ENCODE assay signal across 8 cellular contexts in genomic region chr3:184315506-184315867, GRCh38. TPM values are rescaled to one million over a fixed set of nuclear protein-coding genes. Genes with fewer than 3 reads are reported as not detected.
A peak's percentile ranks its signal among the peaks of the same experiment; 100 is the strongest.
DNase-seq lines count a peak whose midpoint lies in the region; ATAC-seq, FAIRE-seq and TF ChIP-seq lines count a peak whose summit lies in the region.

No MANE protein-coding gene starts in this region.

- no peak overlapping the region for H4K91ac ChIP-seq in H1 (replicated peaks; ENCODE audit: insufficient read length, low read length)

- peak overlapping the region; percentile 46 for H3K56ac ChIP-seq in H1 (replicated peaks; ENCODE audit: insufficient read length, low read depth, low read length)

- no peak for ATAC-seq in heart left ventricle
- no peak for ATAC-seq in left ventricle myocardium superior

- POLR2A ChIA-PET in H1 (lab: Charles Lee; ENCODE audit: partially characterized antibody) = interaction anchor here (0.6 to 12.3 kb wide), 20 partner anchors 10 to 431 kb away, joined by 3 to 148 read pairs (median 4); partner anchors contain the start of genes CLCN2, EIF2B5, FAM131A and PARL

- H3K4me1 ChIP-seq in heart left ventricle (peaks cover 4 to 54% (median 49%) of the 10 kb centered on the region in 12 donors), NT2/D1 (ENCODE audit: insufficient read depth, insufficient read length) (peaks cover 21% of the 10 kb centered on the region), H1 (replicated peaks in 1 of 4; ENCODE audit: control insufficient read depth in 3 of 4, insufficient read depth in 4 of 4, low read length in 3 of 4) (peaks cover 3 to 9% (median 6%) of the 10 kb centered on the region in 4 experiments), neutrophil (ENCODE audit: control insufficient read depth in 1 of 2, insufficient read depth in 1 of 2, low read depth in 1 of 2, low read length in 1 of 2) (peaks cover 23 to 34% of the 10 kb centered on the region in 2 experiments)

- H3K27ac ChIP-seq in heart left ventricle (peak overlapping the region; percentile 89 to 99 (median 96)), H1 (ENCODE audit: low read depth, low read length) (peak overlapping the region; percentile 82), neutrophil (peak overlapping the region; percentile 92)

- no peak overlapping the region for H3K23ac ChIP-seq in H1 (ENCODE audit: insufficient read length)

- H3K18ac ChIP-seq in H1 (ENCODE audit: extremely low read depth, low read length) = peak overlapping the region; percentile 19; the same call in 1 of the 2 replicates

- H2BK20ac ChIP-seq in H1 (ENCODE audit: low read length) = no peak overlapping the region

- H3K23me2 ChIP-seq in H1 (ENCODE audit: low read depth, low read length) = no peaks in the 10 kb centered on the region; the same call in 1 of the 2 replicates

- no peak for TF ChIP-seq EP300 in H1 (IDR thresholded peaks at IDR 0.05; ENCODE audit: borderline replicate concordance in 1 of 2, low read depth in 2 of 2, low read length in 2 of 2)

- DNase-seq in heart left ventricle (no peak), left ventricle myocardium superior (no peak), NT2/D1 (ENCODE audit: low read depth, low spot score) (no peak), H1 (ENCODE audit: low read depth in 1 of 2, low spot score in 2 of 2) (no peak), T-helper 9 cell (no peak), NK-92 (lab: John Stamatoyannopoulos, UW; ENCODE audit: unreplicated experiment) (no peak), RKO (ENCODE audit: low spot score) (no peak)

- peak overlapping the region; percentile 66; the same call in 1 of the 2 replicates for H2BK5ac ChIP-seq in H1 (ENCODE audit: low read depth, low read length)

- H3K4me3 ChIP-seq in heart left ventricle (peak overlapping the region; percentile 46 to 92 (median 88)), NT2/D1 (ENCODE audit: insufficient read length, low read depth) (peak overlapping the region; percentile 93), H1 (ENCODE audit: extremely low read depth in 1 of 4, insufficient read depth in 2 of 4, low read depth in 3 of 4, low read length in 4 of 4) (peak overlapping the region; percentile 44 to 96 (median 77)), neutrophil (ENCODE audit: low read depth in 1 of 2, low read length in 1 of 2) (peak overlapping the region; percentile 63 to 82)

- peak overlapping the region; percentile 85 to 97 for H3K4me2 ChIP-seq in H1 (ENCODE audit: insufficient read depth in 1 of 2, low read depth in 2 of 2, low read length in 2 of 2)

- no peak overlapping the region for H2BK15ac ChIP-seq in H1 (ENCODE audit: low read length)

- no peak for TF ChIP-seq RAD21 in H1 (IDR thresholded peaks at IDR 0.05 in 1 of 2, conservative IDR thresholded peaks at IDR 0.05 in 1 of 2; ENCODE audit: low read depth in 2 of 2, low read length in 2 of 2)

- H2BK12ac ChIP-seq in H1 (ENCODE audit: low read depth, low read length) = no peak overlapping the region

- peak overlapping the region; percentile 85 for H3K4ac ChIP-seq in H1 (replicated peaks; ENCODE audit: insufficient read length, low read depth, low read length)

- intact Hi-C loops in heart left ventricle (cut with DNase I) = loop anchor here in 6 of 10 donors (2.0 to 10.0 kb wide), 6 partner anchors 21 to 141 kb away; partner anchors contain the start of genes FAM131A (in 3 of the 6), ABCF3 (in 2 of the 6), AP2M1 (in 1 of the 6) and CLCN2 (in 1 of the 6)
- intact Hi-C loops in left ventricle myocardium superior (cut with micrococcal nuclease) = no loop called here

- no peak for FAIRE-seq in H1 (lab: Jason Lieb, UNC)

- H4K8ac ChIP-seq in H1 (ENCODE audit: extremely low read depth, insufficient read depth, low read length) = peak overlapping the region; percentile 96; the same call in 1 of the 2 replicates

- H3K9ac ChIP-seq in NT2/D1 (ENCODE audit: insufficient read length, low read depth) (peak overlapping the region; percentile 97), H1 (replicated peaks in 1 of 4; ENCODE audit: extremely low read depth in 1 of 4, low read depth in 3 of 4, low read length in 3 of 4) (peak overlapping the region; percentile 70 to 99 (median 88))

- peaks cover 29 to 33% of the 10 kb centered on the region in 2 experiments for H4K20me1 ChIP-seq in H1 (replicated peaks in 1 of 2; ENCODE audit: control insufficient read depth in 1 of 2, insufficient read depth in 2 of 2, low read length in 2 of 2)

- H4K5ac ChIP-seq in H1 (ENCODE audit: insufficient read length, low read depth, low read length) = peak overlapping the region; percentile 80

- H2AK5ac ChIP-seq in H1 (ENCODE audit: low read depth, low read length) = no peak overlapping the region

- TF ChIP-seq CTCF in heart left ventricle (IDR thresholded peaks at IDR 0.05) = no peak
- no peak for TF ChIP-seq CTCF in H1 (IDR thresholded peaks at IDR 0.05; ENCODE audit: control extremely low read depth in 1 of 3, insufficient read depth in 1 of 3, low read depth in 1 of 3, low read length in 3 of 3)
- no peak for TF ChIP-seq CTCF in neutrophil (IDR thresholded peaks at IDR 0.05)

- no peak overlapping the region for H2BK120ac ChIP-seq in H1 (replicated peaks; ENCODE audit: low read depth, low read length)

- H3K9me3 ChIP-seq in heart left ventricle = no peaks in the 10 kb centered on the region
- no peaks in the 10 kb centered on the region for H3K9me3 ChIP-seq in NT2/D1 (ENCODE audit: insufficient read depth, low read length)
- no peaks in the 10 kb centered on the region for H3K9me3 ChIP-seq in H1 (ENCODE audit: insufficient read depth in 2 of 2, low read depth in 1 of 2, low read length in 1 of 2)
- no peaks in the 10 kb centered on the region for H3K9me3 ChIP-seq in neutrophil

- no peak overlapping the region for H3K14ac ChIP-seq in H1 (ENCODE audit: insufficient read length)

- H3K79me1 ChIP-seq in H1 (ENCODE audit: low read depth, low read length) = peaks cover 11% of the 10 kb centered on the region

- WGBS in heart left ventricle, 4 donors = 7 to 18% (median 8%) methylated on average over 6 to 9 of the region's 9 CpGs
- 3% methylated on average over 6 of the region's 9 CpGs; no CpG with 5 or more reads in 1 of the 2 experiments for WGBS in H1 (ENCODE audit: extremely low coverage in 1 of 2, insufficient coverage in 1 of 2, insufficient read length in 1 of 2, insufficient replicate concordance in 2 of 2, low coverage in 1 of 2, low lambda C conversion rate in 2 of 2, missing lambda C conversion rate in 1 of 2), 2 experiments

- peaks cover 37 to 57% of the 10 kb centered on the region in 2 experiments for H3K79me2 ChIP-seq in H1 (ENCODE audit: control insufficient read depth in 1 of 2, insufficient read depth in 2 of 2, low read length in 2 of 2)

- no peak overlapping the region for H2AFZ ChIP-seq in H1 (ENCODE audit: low read length)

- CTCF ChIA-PET in H1 (lab: Charles Lee; ENCODE audit: partially characterized antibody) = interaction anchor here (0.6 to 1.9 kb wide), 6 partner anchors 9 to 111 kb away, joined by 3 to 4 read pairs (median 4); no protein-coding TSS in a partner anchor

- H3K36me3 ChIP-seq in heart left ventricle = peaks cover 0 to 36% (median 22%) of the 10 kb centered on the region in 9 donors
- peaks cover 54% of the 10 kb centered on the region for H3K36me3 ChIP-seq in NT2/D1 (ENCODE audit: insufficient read depth, insufficient read length, low read length)
- peaks cover 10 to 38% (median 21%) of the 10 kb centered on the region in 4 experiments; a peak in 7 of 8 replicates for H3K36me3 ChIP-seq in H1 (ENCODE audit: control insufficient read depth in 2 of 4, insufficient read depth in 4 of 4, low read length in 3 of 4)
- peaks cover 5% of the 10 kb centered on the region for H3K36me3 ChIP-seq in neutrophil

- no peaks in the 10 kb centered on the region for H3K27me3 ChIP-seq in heart left ventricle
- no peaks in the 10 kb centered on the region for H3K27me3 ChIP-seq in NT2/D1 (ENCODE audit: insufficient read depth, insufficient read length)
- H3K27me3 ChIP-seq in H1 (replicated peaks in 1 of 4; ENCODE audit: control insufficient read depth in 3 of 4, extremely low read depth in 1 of 4, insufficient read depth in 3 of 4, low read length in 3 of 4) = no peaks in the 10 kb centered on the region
- H3K27me3 ChIP-seq in neutrophil = no peaks in the 10 kb centered on the region

- TF ChIP-seq POLR2A in heart left ventricle (IDR thresholded peaks at IDR 0.05) (no peak), H1 (IDR thresholded peaks at IDR 0.05; ENCODE audit: control extremely low read depth in 1 of 2, low read depth in 2 of 2, low read length in 2 of 2) (0 out of 3 replicates have a peak, but pooled peaks of 1 of the 2 experiments have one; percentile 21)

RNA-seq across cellular contexts. Expression of gene EIF4G1, which starts 1.1 kb away (rescaled TPM):
- 100 to 1,000 TPM; 211 to 406 (median 229) TPM for total RNA-seq in heart left ventricle
- polyA plus RNA-seq in heart left ventricle = 100 to 1,000 TPM; 178 to 407 TPM
- total RNA-seq in left ventricle myocardium superior = 250 TPM
- 473 and 480 TPM in 2 replicates for total RNA-seq in H1 (2021; fragmentation: NEBNext Ultra II Directional; extraction: Animal tissue kit (Norgen Biotek cat#: 25700))
- polyA plus RNA-seq in H1 (2011; rRNA removed) = 318 and 421 TPM in 2 replicates
- 188 TPM for polyA plus RNA-seq in H1 (2011; cell fraction: cytosol; rRNA removed)
- 535 TPM for polyA plus RNA-seq in H1 (2011; cell fraction: nucleus; rRNA removed)
- polyA plus RNA-seq in H1 (2012, experiment 1 of 2) = 236 to 375 TPM (median 350 TPM) in 4 replicates
- 251 TPM for polyA plus RNA-seq in H1 (2012, experiment 2 of 2)
- polyA plus RNA-seq in H1 (2013, experiment 1 of 2) = 278 TPM
- 258 TPM for polyA plus RNA-seq in H1 (2013, experiment 2 of 2)
- polyA minus RNA-seq in H1 (2011; rRNA and poly(A)+ RNA removed) = 334 and 358 TPM in 2 replicates
- polyA minus RNA-seq in H1 (2011; cell fraction: cytosol; rRNA and poly(A)+ RNA removed) = 203 TPM
- polyA minus RNA-seq in H1 (2011; cell fraction: nucleus; rRNA and poly(A)+ RNA removed) = 138 TPM

RNA-seq across cellular contexts. Expression of gene PSMD2, which starts 16.4 kb away (rescaled TPM):
- total RNA-seq in heart left ventricle = 100 to 1,000 TPM; 198 to 314 (median 232) TPM
- 100 to 1,000 TPM in 1 of 2 donors, 10 to 100 TPM in 1; 82.3 to 443 TPM for polyA plus RNA-seq in heart left ventricle
- 242 TPM for total RNA-seq in left ventricle myocardium superior
- 358 and 363 TPM in 2 replicates for total RNA-seq in H1 (2021; fragmentation: NEBNext Ultra II Directional; extraction: Animal tissue kit (Norgen Biotek cat#: 25700))
- polyA plus RNA-seq in H1 (2011; rRNA removed) = 272 and 350 TPM in 2 replicates
- 302 TPM for polyA plus RNA-seq in H1 (2011; cell fraction: cytosol; rRNA removed)
- polyA plus RNA-seq in H1 (2011; cell fraction: nucleus; rRNA removed) = 249 TPM
- polyA plus RNA-seq in H1 (2012, experiment 1 of 2) = 334 to 378 TPM (median 363 TPM) in 4 replicates
- 145 TPM for polyA plus RNA-seq in H1 (2012, experiment 2 of 2)
- 137 TPM for polyA plus RNA-seq in H1 (2013, experiment 1 of 2)
- 133 TPM for polyA plus RNA-seq in H1 (2013, experiment 2 of 2)
- polyA minus RNA-seq in H1 (2011; rRNA and poly(A)+ RNA removed) = 590 and 595 TPM in 2 replicates
- polyA minus RNA-seq in H1 (2011; cell fraction: cytosol; rRNA and poly(A)+ RNA removed) = 301 TPM
- 160 TPM for polyA minus RNA-seq in H1 (2011; cell fraction: nucleus; rRNA and poly(A)+ RNA removed)

RNA-seq across cellular contexts. Expression of gene FAM131A, which starts 21.9 kb away (rescaled TPM):
- total RNA-seq in heart left ventricle = 10 to 100 TPM; 21.9 to 53.2 (median 30.9) TPM
- 10 to 100 TPM; 24.1 to 36.9 TPM for polyA plus RNA-seq in heart left ventricle
- 41.0 TPM for total RNA-seq in left ventricle myocardium superior
- total RNA-seq in H1 (2021; fragmentation: NEBNext Ultra II Directional; extraction: Animal tissue kit (Norgen Biotek cat#: 25700)) = 15.4 and 16.0 TPM in 2 replicates
- 21.9 and 35.3 TPM in 2 replicates for polyA plus RNA-seq in H1 (2011; rRNA removed)
- 27.7 TPM for polyA plus RNA-seq in H1 (2011; cell fraction: cytosol; rRNA removed)
- 29.2 TPM for polyA plus RNA-seq in H1 (2011; cell fraction: nucleus; rRNA removed)
- 10.0 to 18.5 TPM (median 15.4 TPM) in 4 replicates for polyA plus RNA-seq in H1 (2012, experiment 1 of 2)
- polyA plus RNA-seq in H1 (2012, experiment 2 of 2) = 12.7 TPM
- polyA plus RNA-seq in H1 (2013, experiment 1 of 2) = 9.2 TPM
- polyA plus RNA-seq in H1 (2013, experiment 2 of 2) = 8.7 TPM
- 8.8 and 13.9 TPM in 2 replicates for polyA minus RNA-seq in H1 (2011; rRNA and poly(A)+ RNA removed)
- 7.0 TPM for polyA minus RNA-seq in H1 (2011; cell fraction: cytosol; rRNA and poly(A)+ RNA removed)
- polyA minus RNA-seq in H1 (2011; cell fraction: nucleus; rRNA and poly(A)+ RNA removed) = 12.1 TPM

RNA-seq across cellular contexts. Expression of gene ECE2, which starts 39.7 kb away (rescaled TPM):
- total RNA-seq in heart left ventricle (under 1 TPM in 1 of 9 donors, not detected in 8; 0.10 TPM), left ventricle myocardium superior (not detected)
- polyA plus RNA-seq in heart left ventricle (not detected), H1 (2011; rRNA removed) (0.44 and 0.86 TPM in 2 replicates)
- total RNA-seq in H1 (2021; fragmentation: NEBNext Ultra II Directional; extraction: Animal tissue kit (Norgen Biotek cat#: 25700)) = 0.48 and 0.86 TPM in 2 replicates
- polyA plus RNA-seq in H1 (2011; cell fraction: cytosol; rRNA removed) = 0.59 TPM
- 4.1 TPM for polyA plus RNA-seq in H1 (2011; cell fraction: nucleus; rRNA removed)
- polyA plus RNA-seq in H1 (2012, experiment 1 of 2) = 0.52 to 1.1 TPM (median 0.85 TPM) in 4 replicates
- 0.91 TPM for polyA plus RNA-seq in H1 (2012, experiment 2 of 2)
- 0.34 TPM for polyA plus RNA-seq in H1 (2013, experiment 1 of 2)
- 0.35 TPM for polyA plus RNA-seq in H1 (2013, experiment 2 of 2)
- 0.46 and 0.91 TPM in 2 replicates for polyA minus RNA-seq in H1 (2011; rRNA and poly(A)+ RNA removed)
- not detected for polyA minus RNA-seq in H1 (2011; cell fraction: cytosol; rRNA and poly(A)+ RNA removed)
- 1.7 TPM for polyA minus RNA-seq in H1 (2011; cell fraction: nucleus; rRNA and poly(A)+ RNA removed)

RNA-seq across cellular contexts. Expression of gene CLCN2, which starts 45.9 kb away (rescaled TPM):
- total RNA-seq in heart left ventricle (1 to 10 TPM; 1.3 to 3.6 (median 2.0) TPM), left ventricle myocardium superior (3.6 TPM)
- polyA plus RNA-seq in heart left ventricle (1 to 10 TPM; 1.2 to 2.7 TPM), H1 (2011; rRNA removed) (16.1 and 20.7 TPM in 2 replicates)
- 11.8 and 13.7 TPM in 2 replicates for total RNA-seq in H1 (2021; fragmentation: NEBNext Ultra II Directional; extraction: Animal tissue kit (Norgen Biotek cat#: 25700))
- polyA plus RNA-seq in H1 (2011; cell fraction: cytosol; rRNA removed) = 11.9 TPM
- polyA plus RNA-seq in H1 (2011; cell fraction: nucleus; rRNA removed) = 101 TPM
- 10.2 to 14.4 TPM (median 13.8 TPM) in 4 replicates for polyA plus RNA-seq in H1 (2012, experiment 1 of 2)
- polyA plus RNA-seq in H1 (2012, experiment 2 of 2) = 9.8 TPM
- polyA plus RNA-seq in H1 (2013, experiment 1 of 2) = 12.1 TPM
- polyA plus RNA-seq in H1 (2013, experiment 2 of 2) = 9.9 TPM
- polyA minus RNA-seq in H1 (2011; rRNA and poly(A)+ RNA removed) = 21.6 and 30.2 TPM in 2 replicates
- polyA minus RNA-seq in H1 (2011; cell fraction: cytosol; rRNA and poly(A)+ RNA removed) = 10.0 TPM
- polyA minus RNA-seq in H1 (2011; cell fraction: nucleus; rRNA and poly(A)+ RNA removed) = 57.3 TPM
